In genomic region chr2:128635361-128635900, GRCh38 we compare ENCODE assay signal across 22 cellular contexts.
DNase-seq lines count a peak whose midpoint lies in the region; FAIRE-seq and TF ChIP-seq lines count a peak whose summit lies in the region.
"Had no signal": no experiment of that assay in that cellular context is flagged by ENCODE, and none has a peak within 500 bp of the region (broad histone marks: within the 10 kb centered on the region; RNA-seq: fewer than 3 reads in every experiment).

No MANE protein-coding gene starts in this region.

- POLR2A ChIA-PET in activated CD4-positive, alpha-beta memory T cell treated with anti-CD3 and anti-CD28 coated beads for 36 hours (lab: Charles Lee): no interaction called here

- CTCF ChIA-PET in activated CD4-positive, alpha-beta memory T cell treated with anti-CD3 and anti-CD28 coated beads for 36 hours (lab: Charles Lee): no interaction called here

- no peak overlapping the region for H2AFZ ChIP-seq in Karpas-422 (ENCODE audit: low read length)
- H2AFZ ChIP-seq: hepatocyte had no signal

- no peak for TF ChIP-seq CTCF in kidney (IDR thresholded peaks at IDR 0.05; ENCODE audit: borderline replicate concordance, extremely low read depth, insufficient read depth)
- no peak for TF ChIP-seq CTCF in type B pancreatic cell (conservative IDR thresholded peaks at IDR 0.05)

- H3K4me2 ChIP-seq in Karpas-422 (ENCODE audit: low read depth, low read length, poor library complexity, severe bottlenecking): no peak overlapping the region
- H3K4me2 ChIP-seq: hepatocyte had no signal

- H3K36me3 Mint-ChIP-seq in activated CD4-positive, alpha-beta memory T cell treated with anti-CD3 and anti-CD28 coated beads for 36 hours: no peaks in the 10 kb centered on the region
- no peaks in the 10 kb centered on the region for H3K36me3 Mint-ChIP-seq in type B pancreatic cell
- H3K36me3 Mint-ChIP-seq: activated naive CD4-positive, alpha-beta T cell treated with anti-CD3 and anti-CD28 coated beads, Interleukin-2, amount 50 U/mL, for 72 hours; CD4-positive, alpha-beta memory T cell had no signal

- DNase-seq in activated CD8-positive, alpha-beta memory T cell treated with anti-CD3 and anti-CD28 coated beads, Interleukin-2, amount 50 U/mL, for 48 hours: peak; percentile 23
- DNase-seq in activated CD8-positive, alpha-beta memory T cell treated with anti-CD3 and anti-CD28 coated beads for 24 hours: no peak
- peak; percentile 5 for DNase-seq in activated CD4-positive, alpha-beta memory T cell treated with anti-CD3 and anti-CD28 coated beads for 36 hours
- DNase-seq in kidney (peak; percentile 78), type B pancreatic cell (ENCODE audit: extremely low spot score, unreplicated experiment) (peak; percentile 37), H7 (no peak), NCI-H524 (lab: John Stamatoyannopoulos, UW) (no peak), Karpas-422 (no peak)
- DNase-seq: activated CD4-positive, CD25-positive, alpha-beta regulatory T cell treated with anti-CD3 and anti-CD28 coated beads, Interleukin-2, amount 50 U/mL, for 72 hours; activated T-cell treated with anti-CD3 and anti-CD28 coated beads, Interleukin-2, amount 50 U/mL, for 1 hour; CD4-positive, alpha-beta memory T cell; KG1; left cardiac atrium; NCI-H1436; NCI-H226; small intestine had no signal

- FAIRE-seq in kidney (lab: Jason Lieb, UNC): no peak
- FAIRE-seq: bronchial epithelial cell, small intestine had no signal

- H3K27ac ChIP-seq in kidney (ENCODE audit: low read depth in 2 of 2, low read length in 2 of 2) (no peak overlapping the region), Karpas-422 (ENCODE audit: low read length) (no peak overlapping the region)
- H3K27ac ChIP-seq: hepatocyte, HL-60, ovary had no signal

- no peaks in the 10 kb centered on the region for H4K20me1 ChIP-seq in Karpas-422 (ENCODE audit: insufficient read depth, low read depth, low read length)

- no peaks in the 10 kb centered on the region for H3K9me2 ChIP-seq in Karpas-422 (replicated peaks; ENCODE audit: insufficient read depth, low read length)

- no peaks in the 10 kb centered on the region for H3K9me3 Mint-ChIP-seq in activated CD4-positive, alpha-beta memory T cell treated with anti-CD3 and anti-CD28 coated beads for 36 hours
- H3K9me3 Mint-ChIP-seq in type B pancreatic cell: no peaks in the 10 kb centered on the region
- H3K9me3 Mint-ChIP-seq: activated naive CD4-positive, alpha-beta T cell treated with anti-CD3 and anti-CD28 coated beads, Interleukin-2, amount 50 U/mL, for 72 hours; T-helper 1 cell treated with Interleukin-12 subunit alpha and Interleukin-12 subunit beta and Interleukin-4 antibody, amounts not matched to agents 30 μg/mL and 1 μg/mL, for 36 hours had no signal

- H3K9me3 ChIP-seq in kidney (ENCODE audit: control insufficient read depth in 1 of 2, low read length in 2 of 2): no peaks in the 10 kb centered on the region
- H3K9me3 ChIP-seq in Karpas-422 (ENCODE audit: low read length): no peaks in the 10 kb centered on the region
- H3K9me3 ChIP-seq: ovary had no signal

- intact Hi-C loops in activated CD4-positive, alpha-beta memory T cell treated with anti-CD3 and anti-CD28 coated beads for 36 hours (cut with micrococcal nuclease): no loop called here
- intact Hi-C loops in kidney (cut with DNase I): no loop called here

- no peak overlapping the region for H3K27ac Mint-ChIP-seq in activated CD4-positive, alpha-beta memory T cell treated with anti-CD3 and anti-CD28 coated beads for 36 hours
- no peak overlapping the region for H3K27ac Mint-ChIP-seq in type B pancreatic cell
- H3K27ac Mint-ChIP-seq: activated naive CD4-positive, alpha-beta T cell treated with anti-CD3 and anti-CD28 coated beads, Interleukin-2, amount 50 U/mL, for 72 hours; CD4-positive, alpha-beta memory T cell; T-helper 1 cell treated with Interleukin-12 subunit alpha and Interleukin-12 subunit beta and Interleukin-4 antibody, amounts not matched to agents 30 μg/mL and 1 μg/mL, for 36 hours had no signal

- no peaks in the 10 kb centered on the region for H3K79me2 ChIP-seq in Karpas-422 (ENCODE audit: low read length)
- H3K79me2 ChIP-seq: hepatocyte had no signal

- H3K9ac ChIP-seq in kidney (ENCODE audit: low read length in 2 of 2) (no peak overlapping the region), Karpas-422 (ENCODE audit: low read length) (no peak overlapping the region)

- no peaks in the 10 kb centered on the region for H3K4me1 ChIP-seq in kidney (ENCODE audit: control insufficient read depth in 1 of 2, insufficient read depth in 1 of 2, low read depth in 1 of 2, low read length in 2 of 2)
- H3K4me1 ChIP-seq in Karpas-422 (ENCODE audit: low read length): no peaks in the 10 kb centered on the region

- H3K27me3 ChIP-seq in H7 (ENCODE audit: control insufficient read depth, insufficient read depth, low read length): no peaks in the 10 kb centered on the region
- H3K27me3 ChIP-seq in Karpas-422 (ENCODE audit: low read length): no peaks in the 10 kb centered on the region
- H3K27me3 ChIP-seq: hepatocyte, ovary had no signal

- peaks cover 1% of the 10 kb centered on the region for H3K27me3 Mint-ChIP-seq in activated CD4-positive, alpha-beta memory T cell treated with anti-CD3 and anti-CD28 coated beads for 36 hours
- H3K27me3 Mint-ChIP-seq in type B pancreatic cell: peaks cover 16% of the 10 kb centered on the region

- H3K4me3 ChIP-seq in kidney (ENCODE audit: low read length in 2 of 2) (no peak overlapping the region), H7 (ENCODE audit: insufficient read depth, low read depth, low read length) (no peak overlapping the region), Karpas-422 (ENCODE audit: low read length) (no peak overlapping the region)
- H3K4me3 ChIP-seq: hepatocyte, ovary had no signal

- no peak overlapping the region for H3K4me3 Mint-ChIP-seq in activated CD4-positive, alpha-beta memory T cell treated with anti-CD3 and anti-CD28 coated beads for 36 hours
- H3K4me3 Mint-ChIP-seq in type B pancreatic cell: no peak overlapping the region
- H3K4me3 Mint-ChIP-seq: CD4-positive, alpha-beta memory T cell; T-helper 1 cell treated with Interleukin-12 subunit alpha and Interleukin-12 subunit beta and Interleukin-4 antibody, amounts not matched to agents 30 μg/mL and 1 μg/mL, for 36 hours had no signal

- no peaks in the 10 kb centered on the region for H3K4me1 Mint-ChIP-seq in activated CD4-positive, alpha-beta memory T cell treated with anti-CD3 and anti-CD28 coated beads for 36 hours (ENCODE audit: low read depth)
- peaks cover 25% of the 10 kb centered on the region for H3K4me1 Mint-ChIP-seq in type B pancreatic cell (ENCODE audit: unreplicated experiment)
- H3K4me1 Mint-ChIP-seq: CD4-positive, alpha-beta memory T cell had no signal

- H3K36me3 ChIP-seq in kidney (ENCODE audit: control insufficient read depth in 1 of 2, insufficient read depth in 2 of 2, low read length in 2 of 2) (no peaks in the 10 kb centered on the region), H7 (replicated peaks; ENCODE audit: control insufficient read depth, insufficient read depth, low read length) (no peaks in the 10 kb centered on the region), Karpas-422 (ENCODE audit: insufficient read depth, low read length) (no peaks in the 10 kb centered on the region)
- H3K36me3 ChIP-seq: ovary had no signal

Comparison
In these comparisons a context has a peak if more than half of its experiments do, and no peak if none do; other contexts are left out.
1. DNase-seq: peak in activated CD8-positive, alpha-beta memory T cell treated with anti-CD3 and anti-CD28 coated beads, Interleukin-2, amount 50 U/mL, for 48 hours (single experiment), activated CD4-positive, alpha-beta memory T cell treated with anti-CD3 and anti-CD28 coated beads for 36 hours (single experiment), kidney (single experiment) and type B pancreatic cell (single experiment); none in activated CD8-positive, alpha-beta memory T cell treated with anti-CD3 and anti-CD28 coated beads for 24 hours (single experiment), H7 (single experiment), NCI-H524 (0 of 2) and Karpas-422 (single experiment).